In genomic region chr4:37146260-37146659, GRCh38 we compare ENCODE assay signal across 28 cellular contexts.
"Had no signal": no experiment of that assay in that cellular context is flagged by ENCODE, and none has a peak within 500 bp of the region (broad histone marks: within the 10 kb centered on the region; RNA-seq: fewer than 3 reads in every experiment).

No MANE protein-coding gene starts in this region.

- H3K36me3 ChIP-seq: colonic mucosa, esophagus muscularis mucosa, esophagus squamous epithelium, gastrocnemius medialis, gastroesophageal sphincter, heart left ventricle, heart right ventricle had no signal

- H3K27ac Mint-ChIP-seq: dendritic cell treated with granulocyte-macrophage colony-stimulating factor and Interleukin-4, amounts not matched to agents 40 ng/mL and 50 ng/mL, for 4 days; effector memory CD8-positive, alpha-beta T cell had no signal

- H3K9me3 ChIP-seq: colonic mucosa, esophagus squamous epithelium, gastrocnemius medialis had no signal

- H3K27ac ChIP-seq: colonic mucosa, coronary artery, dorsolateral prefrontal cortex, epithelial cell of prostate, esophagus muscularis mucosa, esophagus squamous epithelium, foreskin keratinocyte, gastrocnemius medialis, gastroesophageal sphincter, heart left ventricle, heart right ventricle had no signal

- H3K4me3 Mint-ChIP-seq: dendritic cell treated with granulocyte-macrophage colony-stimulating factor and Interleukin-4, amounts not matched to agents 40 ng/mL and 50 ng/mL, for 4 days; effector memory CD8-positive, alpha-beta T cell had no signal

- H3K4me1 ChIP-seq: colonic mucosa, esophagus muscularis mucosa, esophagus squamous epithelium, foreskin keratinocyte, gastrocnemius medialis, gastroesophageal sphincter, heart left ventricle, heart right ventricle had no signal

- H3K4me3 ChIP-seq: colonic mucosa, coronary artery, dorsolateral prefrontal cortex, esophagus muscularis mucosa, esophagus squamous epithelium, gastrocnemius medialis, gastroesophageal sphincter, heart left ventricle, heart right ventricle had no signal

- H3K27me3 ChIP-seq: colonic mucosa, dorsolateral prefrontal cortex, esophagus muscularis mucosa, esophagus squamous epithelium, foreskin keratinocyte, gastrocnemius medialis, gastroesophageal sphincter, heart left ventricle, heart right ventricle had no signal

- H3K27me3 Mint-ChIP-seq: dendritic cell treated with granulocyte-macrophage colony-stimulating factor and Interleukin-4, amounts not matched to agents 40 ng/mL and 50 ng/mL, for 4 days; effector memory CD8-positive, alpha-beta T cell had no signal

- ATAC-seq: effector memory CD8-positive, alpha-beta T cell; esophagus mucosa; foreskin keratinocyte; gastrocnemius medialis; gastroesophageal sphincter; heart left ventricle; heart right ventricle had no signal

- DNase-seq: colonic mucosa; cortex of kidney; dermis blood vessel endothelial cell; dorsolateral prefrontal cortex; effector CD4-positive, alpha-beta T cell; effector CD8-positive, alpha-beta T cell; effector memory CD4-positive, alpha-beta T cell; effector memory CD8-positive, alpha-beta T cell; erythroblast; esophagus squamous epithelium; foreskin fibroblast; foreskin keratinocyte; foreskin melanocyte; gastrocnemius medialis; glutamatergic neuron; head of caudate nucleus; heart left ventricle; heart right ventricle had no signal

- FAIRE-seq: colon, endometrium, endothelial cell of umbilical vein, frontal cortex had no signal
